In the genomic region with DNA sequence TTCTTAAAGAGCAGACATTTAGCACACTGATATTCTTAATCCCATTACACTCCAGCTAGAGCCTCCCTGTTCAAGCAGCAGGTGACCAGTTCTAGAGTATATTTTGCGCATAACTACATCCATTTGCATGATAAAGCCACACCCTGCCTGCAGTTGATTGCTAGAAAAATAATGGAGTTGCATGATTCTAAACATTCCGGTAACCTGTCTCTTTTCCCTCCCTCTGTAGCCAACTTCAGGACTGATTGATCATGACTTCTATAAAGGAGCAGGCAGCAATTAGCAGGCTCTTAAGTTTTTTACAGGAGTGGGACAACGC, we compare ENCODE assay signal across 24 cellular contexts. TPM values are rescaled to one million over a fixed set of nuclear protein-coding genes. Genes with fewer than 3 reads are reported as not detected.
"Had no signal": no experiment of that assay in that cellular context is flagged by ENCODE, and none has a peak within 500 bp of the region (broad histone marks: within the 10 kb centered on the region; RNA-seq: fewer than 3 reads in every experiment).

No MANE protein-coding gene starts in this region.

- ATAC-seq: Panc1, PC-3, T-cell had no signal

- H3K9me3 ChIP-seq: SK-N-SH had no signal

- H3K27ac ChIP-seq: HL-60, RWPE1 had no signal

- H3K9ac ChIP-seq: SK-N-SH had no signal

- DNase-seq: KBM-7, MV-4-11, NCI-H1048, NCI-H1105, NCI-H1417 treated with DMSO at 0.1 percent for 48 hours, NCI-H146, NCI-H1694 treated with DMSO at 0.1 percent for 48 hours, NCI-H1930, NCI-H2081, NCI-H2107, NCI-H2227 treated with DMSO at 0.1 percent for 48 hours, SHP77, SK-N-SH, SW 1271, T-cell had no signal

- H3K4me2 ChIP-seq: SK-N-SH had no signal

RNA-seq across cellular contexts. Expression of gene ARMH1, which starts 14.9 kb away (rescaled TPM):
- total RNA-seq: LHCN-M2 had no signal

RNA-seq across cellular contexts. Expression of gene RNU5D-1, which starts 41.6 kb away (rescaled TPM):
- total RNA-seq: LHCN-M2, MCF 10A, NCI-H460, OCI-LY7, PC-3, SK-MEL-5 had no signal
- polyA plus RNA-seq: SK-N-SH had no signal
